Comparison of ENCODE assay signal across 8 cellular contexts in genomic region chr7:118214051-118214832, GRCh38. TPM values are rescaled to one million over a fixed set of nuclear protein-coding genes. Genes with fewer than 3 reads are reported as not detected.
DNase-seq lines count a peak whose midpoint lies in the region; ATAC-seq and TF ChIP-seq lines count a peak whose summit lies in the region.

No MANE protein-coding gene starts in this region.

- CTCF ChIA-PET in activated B cell treated with CpG ODN at 0.5 μM for 24 hours (lab: Charles Lee): interaction anchor here (1.6 kb wide), 1 partner anchor 8 kb away, joined by 5 read pairs; no protein-coding TSS in a partner anchor

- DNase-seq in HCEC 1CT (peak; percentile 46), NCI-H1417 treated with DMSO at 0.1 percent for 48 hours (lab: John Stamatoyannopoulos, UW) (peak; percentile 81), activated B cell treated with CpG ODN at 0.5 μM for 24 hours (peak; percentile 66), caudate nucleus (lab: John Stamatoyannopoulos, UW) (peak in 60 of 61 donors; percentile 16 to 87 (median 67)), left lung (peak; percentile 77 to 84), nephron progenitor cell (no peak)
- peak; percentile 57 for DNase-seq in stimulated activated CD8-positive, alpha-beta memory T cell treated with anti-CD3 and anti-CD28 coated beads, Interleukin-12 subunit alpha, Interleukin-12 subunit beta, amount 100 ng/mL, for 1 hour (ENCODE audit: low read depth)

- peak overlapping the region; percentile 55; the same call in 1 of the 2 replicates for H3K4me3 ChIP-seq in GM08714 (ENCODE audit: low read length)
- peak overlapping the region; percentile 36 to 42 for H3K4me3 ChIP-seq in left lung

- H3K4me1 Mint-ChIP-seq in activated B cell treated with CpG ODN at 0.5 μM for 24 hours: peaks cover 13% of the 10 kb centered on the region
- no peaks in the 10 kb centered on the region for H3K4me1 Mint-ChIP-seq in nephron progenitor cell

- H3K27me3 Mint-ChIP-seq in activated B cell treated with CpG ODN at 0.5 μM for 24 hours: peaks cover 2% of the 10 kb centered on the region
- H3K27me3 Mint-ChIP-seq in nephron progenitor cell (ENCODE audit: low read depth, poor library complexity): peaks cover 13% of the 10 kb centered on the region

- POLR2A ChIA-PET in activated B cell treated with CpG ODN at 0.5 μM for 24 hours (lab: Charles Lee): no interaction called here

- H3K27ac Mint-ChIP-seq in activated B cell treated with CpG ODN at 0.5 μM for 24 hours (peak overlapping the region; percentile 80), nephron progenitor cell (no peak overlapping the region)

- peaks cover 0 to 13% of the 10 kb centered on the region in 2 donors for H3K27me3 ChIP-seq in left lung

- H3K36me3 ChIP-seq in left lung: no peaks in the 10 kb centered on the region

- H3K4me1 ChIP-seq in left lung: peaks cover 0 to 5% of the 10 kb centered on the region in 2 donors

- intact Hi-C loops in activated B cell treated with CpG ODN at 0.5 μM for 24 hours (cut with micrococcal nuclease): loop anchor here (1.0 kb wide), 1 partner anchor 30 kb away; the partner anchor contains the start of gene LSM8
- intact Hi-C loops in left lung (cut with DNase I): no loop called here

- no peaks in the 10 kb centered on the region for H3K9me3 Mint-ChIP-seq in activated B cell treated with CpG ODN at 0.5 μM for 24 hours
- no peaks in the 10 kb centered on the region for H3K9me3 Mint-ChIP-seq in nephron progenitor cell

- H3K4me3 Mint-ChIP-seq in activated B cell treated with CpG ODN at 0.5 μM for 24 hours (peak overlapping the region; percentile 91), nephron progenitor cell (no peak overlapping the region)

- H3K27ac ChIP-seq in caudate nucleus (ENCODE audit: low read depth, low read length) (peak overlapping the region; percentile 54), left lung (no peak overlapping the region)

- ATAC-seq in activated B cell treated with CpG ODN at 0.5 μM for 24 hours (ENCODE audit: low read depth) (peak; percentile 95), left lung (peak; percentile 97)

- H3K9me3 ChIP-seq in left lung: no peaks in the 10 kb centered on the region

- TF ChIP-seq CTCF in activated B cell treated with CpG ODN at 0.5 μM for 24 hours (IDR thresholded peaks at IDR 0.05) (no peak), left lung (IDR thresholded peaks at IDR 0.05) (no peak), nephron progenitor cell (IDR thresholded peaks at IDR 0.05) (no peak)

- H3K36me3 Mint-ChIP-seq in activated B cell treated with CpG ODN at 0.5 μM for 24 hours (ENCODE audit: low read depth) (no peaks in the 10 kb centered on the region), nephron progenitor cell (ENCODE audit: low read depth) (no peaks in the 10 kb centered on the region)

RNA-seq across cellular contexts. Expression of gene ANKRD7, which starts 10.3 kb away (rescaled TPM):
- not detected in 2 replicates for total RNA-seq in activated B cell treated with CpG ODN at 0.5 μM for 24 hours
- total RNA-seq in left lung: under 1 TPM; 0.58 TPM

RNA-seq across cellular contexts. Expression of gene LSM8, which starts 30.3 kb away (rescaled TPM):
- total RNA-seq in activated B cell treated with CpG ODN at 0.5 μM for 24 hours (50.9 and 52.3 TPM in 2 replicates), left lung (10 to 100 TPM; 27.8 to 28.5 TPM)
